In the genomic region with DNA sequence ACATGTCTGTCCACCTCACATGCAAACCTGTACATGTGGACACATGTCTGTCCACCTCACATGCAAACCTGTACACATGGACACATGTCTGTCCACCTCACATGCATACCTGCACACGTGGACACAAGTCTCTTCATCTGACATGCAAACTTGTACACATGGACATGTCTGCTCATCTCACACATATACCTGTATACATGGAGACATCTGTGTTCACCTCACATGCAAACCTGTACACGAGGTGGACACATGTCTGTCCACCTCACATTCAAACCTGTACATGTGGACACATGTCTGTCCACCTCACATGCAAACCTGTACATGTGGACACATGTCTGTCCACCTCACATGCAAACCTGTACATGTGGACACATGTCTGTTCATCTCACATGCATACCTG, we compare ENCODE assay signal across 4 cellular contexts.
DNase-seq lines count a peak whose midpoint lies in the region; ATAC-seq, FAIRE-seq and TF ChIP-seq lines count a peak whose summit lies in the region.
"Not testable (repeated sequence)": the region's sequence is repeated elsewhere in the genome, so short reads cannot be mapped to it uniquely, and the experiment has no call there.

No MANE protein-coding gene starts in this region.

- not testable (repeated sequence) for DNase-seq in GM12891 (ENCODE audit: insufficient read length, low spot score); bronchial epithelial cell (ENCODE audit: low read depth); HepG2 (ENCODE audit: low spot score); urothelium cell line (ENCODE audit: low spot score)

- H3K4me3 ChIP-seq in bronchial epithelial cell (ENCODE audit: low read depth, low read length); HepG2 (replicated peaks in 1 of 3; ENCODE audit: insufficient read depth in 1 of 3, low read depth in 2 of 3, low read length in 3 of 3): not testable (repeated sequence)

- H3K79me2 ChIP-seq in HepG2 (ENCODE audit: insufficient read depth, low read length): not testable (repeated sequence)

- FAIRE-seq in GM12891 (lab: Jason Lieb, UNC) (peak; percentile 71), bronchial epithelial cell (lab: Jason Lieb, UNC) (peak; percentile 98), urothelium cell line (lab: Jason Lieb, UNC) (peak; percentile 69)
- FAIRE-seq in HepG2 (lab: Jason Lieb, UNC): not testable (repeated sequence)

- H3K9me3 ChIP-seq in HepG2 (ENCODE audit: low read length): not testable (repeated sequence)

- not testable (repeated sequence) for H3K4me2 ChIP-seq in HepG2 (ENCODE audit: low read depth, low read length)

- not testable (repeated sequence) for H3K27me3 ChIP-seq in bronchial epithelial cell (ENCODE audit: control insufficient read depth, insufficient read depth, low read length)
- H3K27me3 ChIP-seq in HepG2 (ENCODE audit: control insufficient read depth in 1 of 2, insufficient read depth in 2 of 2, low read length in 2 of 2): peaks cover 10 to 55% of the 10 kb centered on the region in 2 experiments; a peak in 3 of 5 replicates

- intact Hi-C loops in HepG2 (cut with micrococcal nuclease; ENCODE audit: unreplicated experiment): not testable (repeated sequence)

- not testable (repeated sequence) for TF ChIP-seq RAD21 in HepG2 (CRISPR knock-in tag; IDR thresholded peaks at IDR 0.05)

- WGBS in HepG2 (ENCODE audit: low lambda C conversion rate): 0% methylated on average over 1 of the region's 2 CpGs

- not testable (repeated sequence) for H3K4me1 ChIP-seq in HepG2 (ENCODE audit: insufficient read depth, low read length)

- H2AFZ ChIP-seq in HepG2 (ENCODE audit: low read length): not testable (repeated sequence)

- TF ChIP-seq POLR2A in GM12891 (IDR thresholded peaks at IDR 0.05; ENCODE audit: low read depth, low read length); HepG2 (IDR thresholded peaks at IDR 0.05; ENCODE audit: insufficient read depth in 1 of 2, low read depth in 2 of 2, low read length in 2 of 2): not testable (repeated sequence)

- H3K9ac ChIP-seq in HepG2 (ENCODE audit: insufficient read depth, low read depth, low read length): not testable (repeated sequence)

- H4K20me1 ChIP-seq in HepG2 (ENCODE audit: insufficient read depth, low read length): not testable (repeated sequence)

- not testable (repeated sequence) for BruUV-seq in HepG2 (replicated peaks; lab: Mats Ljungman, UMichigan)

- TF ChIP-seq EP300 in HepG2 (IDR thresholded peaks at IDR 0.05; ENCODE audit: low read depth in 2 of 2, low read length in 2 of 2); HepG2 (CRISPR knock-in tag; IDR thresholded peaks at IDR 0.05; ENCODE audit: borderline replicate concordance): not testable (repeated sequence)

- not testable (repeated sequence) for TF ChIP-seq CTCF in bronchial epithelial cell (IDR thresholded peaks at IDR 0.05; ENCODE audit: insufficient read depth, low read length, severe bottlenecking); HepG2 (CRISPR knock-in tag; IDR thresholded peaks at IDR 0.05)

- CTCF ChIA-PET in HepG2 (lab: Yijun Ruan, JAX; ENCODE audit: low intra/inter-chr PET ratio, low total read pairs): not testable (repeated sequence)

- not testable (repeated sequence) for ATAC-seq in HepG2

- POLR2A ChIA-PET in HepG2 (lab: Yijun Ruan, JAX): not testable (repeated sequence)

- in situ Hi-C loops in HepG2 (cut with HindIII; ENCODE audit: extremely low pct_ligation_motif_present, low pct_unique_long_range_greater_than_20kb): not testable (repeated sequence)

- not testable (repeated sequence) for H3K36me3 ChIP-seq in bronchial epithelial cell (ENCODE audit: control insufficient read depth, insufficient read depth, low read length); HepG2 (replicated peaks in 1 of 2; ENCODE audit: control insufficient read depth in 1 of 2, insufficient read depth in 2 of 2, low read length in 2 of 2)

- H3K27ac ChIP-seq in HepG2 (ENCODE audit: extremely low read length, insufficient read depth, low read length): not testable (repeated sequence)

TF ChIP-seq in HepG2, 621 proteins besides CTCF, POLR2A, EP300 and RAD21:
- TF ChIP-seq, protein P1, sequence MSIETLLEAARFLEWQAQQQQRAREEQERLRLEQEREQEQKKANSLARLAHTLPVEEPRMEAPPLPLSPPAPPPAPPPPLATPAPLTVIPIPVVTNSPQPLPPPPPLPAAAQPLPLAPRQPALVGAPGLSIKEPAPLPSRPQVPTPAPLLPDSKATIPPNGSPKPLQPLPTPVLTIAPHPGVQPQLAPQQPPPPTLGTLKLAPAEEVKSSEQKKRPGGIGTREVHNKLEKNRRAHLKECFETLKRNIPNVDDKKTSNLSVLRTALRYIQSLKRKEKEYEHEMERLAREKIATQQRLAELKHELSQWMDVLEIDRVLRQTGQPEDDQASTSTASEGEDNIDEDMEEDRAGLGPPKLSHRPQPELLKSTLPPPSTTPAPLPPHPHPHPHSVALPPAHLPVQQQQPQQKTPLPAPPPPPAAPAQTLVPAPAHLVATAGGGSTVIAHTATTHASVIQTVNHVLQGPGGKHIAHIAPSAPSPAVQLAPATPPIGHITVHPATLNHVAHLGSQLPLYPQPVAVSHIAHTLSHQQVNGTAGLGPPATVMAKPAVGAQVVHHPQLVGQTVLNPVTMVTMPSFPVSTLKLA (IDR thresholded peaks at IDR 0.05): peak; percentile 94
